ENCODE assay signal across 8 cellular contexts in genomic region chr6:141463237-141463977, GRCh38.
DNase-seq lines count a peak whose midpoint lies in the region; ATAC-seq and TF ChIP-seq lines count a peak whose summit lies in the region.

No MANE protein-coding gene starts in this region.

- TF ChIP-seq CTCF in AG10803 (conservative IDR thresholded peaks at IDR 0.05; ENCODE audit: low read length) (no peak), choroid plexus epithelial cell (conservative IDR thresholded peaks at IDR 0.05; ENCODE audit: low read depth, low read length) (no peak), lower lobe of right lung (IDR thresholded peaks at IDR 0.05) (no peak)

- intact Hi-C loops in lower lobe of right lung (cut with DNase I) = no loop called here

- H3K9me3 ChIP-seq in lower lobe of right lung = no peaks in the 10 kb centered on the region

- no peaks in the 10 kb centered on the region for H3K4me1 ChIP-seq in lower lobe of right lung

- H3K27ac ChIP-seq in lower lobe of right lung = no peak overlapping the region

- H3K27me3 ChIP-seq in lower lobe of right lung (ENCODE audit: low read depth) = no peaks in the 10 kb centered on the region

- DNase-seq in AG10803 (ENCODE audit: low read depth) (peak; percentile 53), choroid plexus epithelial cell (ENCODE audit: low read depth) (peak; percentile 75), lower lobe of right lung (no peak), NCI-H524 treated with DMSO at 0.1 percent for 48 hours (lab: John Stamatoyannopoulos, UW) (no peak), NCI-H2196 (lab: John Stamatoyannopoulos, UW; ENCODE audit: unreplicated experiment) (no peak)
- no peak for DNase-seq in central memory CD4-positive, alpha-beta T cell

- no peaks in the 10 kb centered on the region for H3K36me3 ChIP-seq in lower lobe of right lung

- H3K4me3 ChIP-seq in AG10803 (ENCODE audit: low read length) (peak overlapping the region; percentile 8), choroid plexus epithelial cell (ENCODE audit: low read depth, low read length) (no peak overlapping the region), lower lobe of right lung (no peak overlapping the region)

- peak; percentile 88 for ATAC-seq in GM19455 (IDR thresholded peaks at IDR 0.05; ENCODE audit: unreplicated experiment)
- peak; percentile 78 for ATAC-seq in HG03280 (IDR thresholded peaks at IDR 0.05; ENCODE audit: unreplicated experiment)
- no peak for ATAC-seq in lower lobe of right lung

Comparison
In these comparisons a context has a peak if more than half of its experiments do, and no peak if none do; other contexts are left out.
1. DNase-seq: peak in AG10803 (single experiment) and choroid plexus epithelial cell (single experiment); none in central memory CD4-positive, alpha-beta T cell (single experiment), lower lobe of right lung (single experiment), NCI-H524 treated with DMSO at 0.1 percent for 48 hours (single experiment) and NCI-H2196 (single experiment).
2. ATAC-seq: peak in GM19455 (single experiment) and HG03280 (single experiment); none in lower lobe of right lung (0 of 2).